Comparison of ENCODE assay signal across 9 cellular contexts in the genomic region with DNA sequence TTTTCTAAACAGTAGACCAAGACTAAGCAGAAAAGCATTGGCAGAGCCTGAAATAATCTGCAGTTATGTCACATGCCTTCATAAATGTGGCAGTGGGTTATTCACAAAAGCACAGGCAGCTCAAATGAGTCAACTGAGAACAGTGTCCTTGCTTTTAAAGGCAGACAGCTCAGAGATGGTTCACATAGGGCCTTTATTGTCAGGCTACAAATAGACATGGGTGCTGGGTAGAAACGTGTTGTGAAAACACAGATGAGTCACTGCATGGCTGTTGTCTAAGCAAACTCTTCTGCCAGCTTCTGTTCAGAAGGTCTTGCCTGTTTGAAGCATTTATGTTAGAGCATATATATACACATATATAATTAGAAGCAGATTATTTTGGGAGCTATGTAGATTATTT.
DNase-seq lines count a peak whose midpoint lies in the region; ATAC-seq and TF ChIP-seq lines count a peak whose summit lies in the region.
"Had no signal": no experiment of that assay in that cellular context is flagged by ENCODE, and none has a peak within 500 bp of the region (broad histone marks: within the 10 kb centered on the region; RNA-seq: fewer than 3 reads in every experiment).

No MANE protein-coding gene starts in this region.

- intact Hi-C loops in IMR-90 (cut with micrococcal nuclease), result no loop called here

- H2BK12ac ChIP-seq in mesenchymal stem cell (ENCODE audit: low read length in 2 of 2), result no peak overlapping the region

- CTCF ChIA-PET in IMR-90 (lab: Yijun Ruan, JAX), result interaction anchor here (0.7 to 1.0 kb wide), 3 partner anchors 8 to 33 kb away, joined by 3 to 4 read pairs (median 3); no protein-coding TSS in a partner anchor

- H2BK5ac ChIP-seq in IMR-90 (ENCODE audit: low read depth, low read length, poor library complexity, severe bottlenecking) (peak overlapping the region; percentile 5), mesenchymal stem cell (ENCODE audit: low read depth, low read length, poor library complexity, severe bottlenecking) (no peak overlapping the region)

- TF ChIP-seq RAD21 in IMR-90 (IDR thresholded peaks at IDR 0.05; ENCODE audit: low read length), result 0 out of 2 replicates have a peak, but pooled peaks have one; percentile 16

- TF ChIP-seq CTCF in AG09319 (IDR thresholded peaks at IDR 0.05; ENCODE audit: low read depth, low read length) (no peak), IMR-90 (conservative IDR thresholded peaks at IDR 0.05; ENCODE audit: low read depth, low read length) (no peak)

- no peaks in the 10 kb centered on the region for H3K27me3 ChIP-seq in IMR-90 (ENCODE audit: control insufficient read depth, insufficient read depth, low read length)
- H3K27me3 ChIP-seq in mesenchymal stem cell (ENCODE audit: control insufficient read depth in 1 of 2, insufficient read depth in 1 of 2, low read length in 2 of 2), result no peaks in the 10 kb centered on the region
- H3K27me3 ChIP-seq: upper lobe of left lung had no signal

- dilution Hi-C loops in IMR-90 (cut with HindIII; ENCODE audit: low sequenced_read_pairs, unreplicated experiment), result no loop called here

- WGBS in IMR-90 (ENCODE audit: extremely low coverage in 2 of 2, insufficient read length in 1 of 2), 2 experiments, result no CpG with 5 or more reads among the region's 1 CpG
- WGBS in mesenchymal stem cell, result 0% methylated on average over 1 of the region's 1 CpG

- no peak overlapping the region for H4K5ac ChIP-seq in IMR-90 (ENCODE audit: low read depth, low read length)

- peaks cover 17% of the 10 kb centered on the region for H3K36me3 ChIP-seq in IMR-90 (ENCODE audit: control insufficient read depth, insufficient read depth, low read length)
- H3K36me3 ChIP-seq in mesenchymal stem cell (ENCODE audit: control insufficient read depth in 1 of 2, insufficient read depth in 2 of 2, low read depth in 1 of 2, low read length in 2 of 2), result no peaks in the 10 kb centered on the region
- H3K36me3 ChIP-seq: upper lobe of left lung had no signal

- DNase-seq in AG09319 (ENCODE audit: extremely low read depth, low read depth), result peak; percentile 10
- peak; percentile 91 for DNase-seq in IMR-90
- DNase-seq in epithelial cell of prostate (ENCODE audit: low read depth, low spot score), result peak; percentile 82
- peak; percentile 94 for DNase-seq in mesenchymal stem cell
- DNase-seq in GF-D8 (lab: John Stamatoyannopoulos, UW), result no peak
- no peak for DNase-seq in NCI-H2081 (lab: John Stamatoyannopoulos, UW)
- DNase-seq in CD1c-positive myeloid dendritic cell (ENCODE audit: extremely low spot score), result no peak
- DNase-seq in NCI-H524 (lab: John Stamatoyannopoulos, UW), result no peak
- DNase-seq: upper lobe of left lung had no signal

- no TSS peak for BruUV-seq in IMR-90 (replicated peaks; lab: Mats Ljungman, UMichigan)

- H3K4me2 ChIP-seq in IMR-90 (ENCODE audit: low read depth, low read length) (no peak overlapping the region), mesenchymal stem cell (ENCODE audit: low read length, poor library complexity, severe bottlenecking) (no peak overlapping the region)

- no peak overlapping the region for H3K23ac ChIP-seq in IMR-90 (ENCODE audit: low read depth, low read length)
- no peak overlapping the region for H3K23ac ChIP-seq in mesenchymal stem cell (ENCODE audit: low read length in 2 of 2)

- peak; percentile 93 for ATAC-seq in IMR-90 (ENCODE audit: low read depth)

- no peak overlapping the region for H3K9ac ChIP-seq in IMR-90 (ENCODE audit: low read depth, low read length)
- H3K9ac ChIP-seq in mesenchymal stem cell (ENCODE audit: low read length), result peak overlapping the region; percentile 43

- H4K20me1 ChIP-seq in IMR-90 (ENCODE audit: insufficient read depth, low read length), result no peaks in the 10 kb centered on the region; the same call in 1 of the 2 replicates

- H3K4me1 ChIP-seq in IMR-90 (ENCODE audit: control insufficient read depth, insufficient read depth, low read length) (peaks cover 6% of the 10 kb centered on the region), mesenchymal stem cell (ENCODE audit: control insufficient read depth, insufficient read depth, low read depth, low read length) (no peaks in the 10 kb centered on the region)
- H3K4me1 ChIP-seq: upper lobe of left lung had no signal

- H2BK120ac ChIP-seq in IMR-90 (ENCODE audit: low read depth, low read length), result no peak overlapping the region
- no peak overlapping the region for H2BK120ac ChIP-seq in mesenchymal stem cell (ENCODE audit: low read depth, low read length)

- H3K4ac ChIP-seq in IMR-90 (ENCODE audit: low read depth, low read length) (no peak overlapping the region), mesenchymal stem cell (ENCODE audit: low read depth in 1 of 2, low read length in 2 of 2) (peak overlapping the region in 1 of 2 experiments; percentile 8)

- H2AK5ac ChIP-seq in IMR-90 (ENCODE audit: low read depth, low read length) (no peak overlapping the region), mesenchymal stem cell (ENCODE audit: low read length, severe bottlenecking) (no peak overlapping the region)

- H4K91ac ChIP-seq in IMR-90 (ENCODE audit: insufficient read depth, low read depth, low read length) (no peak overlapping the region), mesenchymal stem cell (ENCODE audit: low read length) (no peak overlapping the region)

- H3K79me1 ChIP-seq in IMR-90 (ENCODE audit: low read depth in 1 of 2, low read length in 2 of 2) (peaks cover 6 to 7% of the 10 kb centered on the region in 2 experiments; a peak in 2 of 4 replicates), mesenchymal stem cell (replicated peaks; ENCODE audit: low read length, poor library complexity, severe bottlenecking) (no peaks in the 10 kb centered on the region)

- H3K14ac ChIP-seq in IMR-90 (replicated peaks; ENCODE audit: low read depth, low read length) (no peak overlapping the region), mesenchymal stem cell (ENCODE audit: low read length in 2 of 2) (no peak overlapping the region)

- H2BK15ac ChIP-seq in IMR-90 (ENCODE audit: low read depth, low read length), result no peak overlapping the region
- no peak overlapping the region for H2BK15ac ChIP-seq in mesenchymal stem cell (ENCODE audit: low read depth, poor library complexity, severe bottlenecking)

- TF ChIP-seq POLR2A in IMR-90 (IDR thresholded peaks at IDR 0.05; ENCODE audit: low read depth, low read length), result no peak

- H3K9me3 ChIP-seq in IMR-90 (ENCODE audit: control insufficient read depth, insufficient read depth, low read length) (no peaks in the 10 kb centered on the region), mesenchymal stem cell (ENCODE audit: control insufficient read depth, low read length) (no peaks in the 10 kb centered on the region)
- H3K9me3 ChIP-seq: upper lobe of left lung had no signal

- POLR2A ChIA-PET in IMR-90 (lab: Charles Lee; ENCODE audit: unreplicated experiment), result no interaction called here

- no peak overlapping the region for H3K27ac ChIP-seq in IMR-90 (ENCODE audit: insufficient read depth, low read length)
- peak overlapping the region; percentile 23 for H3K27ac ChIP-seq in epithelial cell of prostate
- H3K27ac ChIP-seq in mesenchymal stem cell (ENCODE audit: low read length, poor library complexity, severe bottlenecking), result no peak overlapping the region
- H3K27ac ChIP-seq: upper lobe of left lung had no signal

- H2AFZ ChIP-seq in IMR-90 (replicated peaks; ENCODE audit: low read length, poor library complexity), result no peak overlapping the region
- H2AFZ ChIP-seq in mesenchymal stem cell (ENCODE audit: low read depth, low read length), result no peak overlapping the region

- H2BK20ac ChIP-seq in IMR-90 (ENCODE audit: low read depth, low read length), result no peak overlapping the region

- no peak overlapping the region for H3K18ac ChIP-seq in IMR-90 (ENCODE audit: low read depth, low read length)
- no peak overlapping the region for H3K18ac ChIP-seq in mesenchymal stem cell (ENCODE audit: low read depth in 1 of 2, low read length in 2 of 2)

- H4K8ac ChIP-seq in IMR-90 (ENCODE audit: low read depth in 2 of 2, low read length in 2 of 2), result no peak overlapping the region
- H4K8ac ChIP-seq in mesenchymal stem cell (ENCODE audit: low read length), result no peak overlapping the region

- H2AK9ac ChIP-seq in IMR-90 (replicated peaks; ENCODE audit: low read depth, low read length, poor library complexity), result peak overlapping the region; percentile 8

- in situ Hi-C loops in IMR-90 (cut with MboI; ENCODE audit: low sequenced_read_pairs), result no loop called here

- H3K56ac ChIP-seq in IMR-90 (ENCODE audit: extremely low read depth, insufficient read depth, low read length), result no peak overlapping the region

- peaks cover 7% of the 10 kb centered on the region for H3K9me1 ChIP-seq in IMR-90 (ENCODE audit: insufficient read depth, low read length)

- no peak overlapping the region for H3K4me3 ChIP-seq in IMR-90 (ENCODE audit: insufficient read depth, low read depth, low read length)
- no peak overlapping the region for H3K4me3 ChIP-seq in mesenchymal stem cell (ENCODE audit: insufficient read depth in 1 of 2, low read depth in 1 of 2, low read length in 2 of 2)
- H3K4me3 ChIP-seq: upper lobe of left lung had no signal

TF ChIP-seq in IMR-90, 13 proteins besides CTCF, POLR2A, EP300 and RAD21:
- TF ChIP-seq RFX5 (IDR thresholded peaks at IDR 0.05; ENCODE audit: low read depth, low read length) (no peak), RCOR1 (IDR thresholded peaks at IDR 0.05; ENCODE audit: insufficient replicate concordance, low read length) (no peak), FOS (IDR thresholded peaks at IDR 0.05; ENCODE audit: low read depth, low read length) (peak; percentile 68), CHD1 (IDR thresholded peaks at IDR 0.05; ENCODE audit: low read depth, low read length) (no peak), BHLHE40 (IDR thresholded peaks at IDR 0.05; ENCODE audit: low read depth, low read length) (peak; percentile 75), MXI1 (IDR thresholded peaks at IDR 0.05; ENCODE audit: borderline replicate concordance, low read depth, low read length) (no peak), CEBPB (IDR thresholded peaks at IDR 0.05; ENCODE audit: low read depth, low read length) (peak; percentile 66; the same call in 1 of the 2 replicates), NFE2L2 (IDR thresholded peaks at IDR 0.05; ENCODE audit: low read depth, low read length) (no peak), MAZ (IDR thresholded peaks at IDR 0.05; ENCODE audit: borderline replicate concordance, low read depth, low read length) (no peak), SMC3 (IDR thresholded peaks at IDR 0.05; ENCODE audit: low read depth, low read length) (no peak)

Comparison
In these comparisons a context has a peak if more than half of its experiments do, and no peak if none do; other contexts are left out.
1. DNase-seq: peak in AG09319 (single experiment), IMR-90 (single experiment), epithelial cell of prostate (single experiment) and mesenchymal stem cell (single experiment); none in GF-D8 (single experiment), NCI-H2081 (0 of 2), CD1c-positive myeloid dendritic cell (single experiment) and NCI-H524 (0 of 2).